18 cellular contexts compared by ENCODE assay signal in genomic region chr2:82494744-82495143, GRCh38.
DNase-seq lines count a peak whose midpoint lies in the region; ATAC-seq and TF ChIP-seq lines count a peak whose summit lies in the region.
"Had no signal": no experiment of that assay in that cellular context is flagged by ENCODE, and none has a peak within 500 bp of the region (broad histone marks: within the 10 kb centered on the region; RNA-seq: fewer than 3 reads in every experiment).

No MANE protein-coding gene starts in this region.

- H3K27me3 ChIP-seq in esophagus muscularis mucosa, result no peaks in the 10 kb centered on the region
- no peaks in the 10 kb centered on the region for H3K27me3 ChIP-seq in left ventricle myocardium inferior (ENCODE audit: low read depth)

- DNase-seq in Right ventricle myocardium inferior (ENCODE audit: missing footprints) (no peak), cardiac septum (ENCODE audit: low spot score) (no peak), esophagus muscularis mucosa (ENCODE audit: extremely low spot score) (no peak), left ventricle myocardium inferior (no peak), pons (ENCODE audit: low spot score) (peak; percentile 6), UCSD-AML1 (lab: John Stamatoyannopoulos, UW; ENCODE audit: unreplicated experiment) (no peak), retina (no peak), OCI-LY7 (ENCODE audit: low spot score) (no peak)
- DNase-seq: AML-193; Caco-2; CD4-positive, alpha-beta T cell; DMS79; GDM1; HCEC 1CT had no signal

- no peak overlapping the region for H3K4me3 ChIP-seq in esophagus muscularis mucosa
- H3K4me3 ChIP-seq in left ventricle myocardium inferior, result no peak overlapping the region
- no peak overlapping the region for H3K4me3 ChIP-seq in OCI-LY7 (ENCODE audit: low read depth, low read length, poor library complexity, severe bottlenecking)
- H3K4me3 ChIP-seq: A549, GM23338 had no signal

- H3K4me1 ChIP-seq in esophagus muscularis mucosa (peaks cover 0 to 14% (median 4%) of the 10 kb centered on the region in 4 donors), left ventricle myocardium inferior (peaks cover 4% of the 10 kb centered on the region), OCI-LY7 (ENCODE audit: insufficient read depth, low read length, poor library complexity, severe bottlenecking) (no peaks in the 10 kb centered on the region)
- H3K4me1 ChIP-seq: A549, Caco-2 had no signal

- TF ChIP-seq POLR2A in esophagus muscularis mucosa (IDR thresholded peaks at IDR 0.05; ENCODE audit: low read depth), result no peak

- H2AFZ ChIP-seq in OCI-LY7 (ENCODE audit: low read length), result no peak overlapping the region
- H2AFZ ChIP-seq: GM23338 had no signal

- TF ChIP-seq EP300 in esophagus muscularis mucosa (IDR thresholded peaks at IDR 0.05), result no peak

- no peak for TF ChIP-seq CTCF in esophagus muscularis mucosa (IDR thresholded peaks at IDR 0.05)
- TF ChIP-seq CTCF in left ventricle myocardium inferior (IDR thresholded peaks at IDR 0.05; ENCODE audit: borderline replicate concordance), result no peak
- TF ChIP-seq CTCF in OCI-LY7 (conservative IDR thresholded peaks at IDR 0.05; ENCODE audit: low read length), result no peak

- no peak overlapping the region for H3K4me2 ChIP-seq in OCI-LY7 (ENCODE audit: low read length)
- H3K4me2 ChIP-seq: A549, GM23338 had no signal

- H3K27ac ChIP-seq in esophagus muscularis mucosa (replicated peaks in 1 of 4) (peak overlapping the region; percentile 50 to 69 (median 53)), left ventricle myocardium inferior (replicated peaks) (peak overlapping the region; percentile 83), OCI-LY7 (ENCODE audit: low read depth, low read length, poor library complexity, severe bottlenecking) (no peak overlapping the region)
- H3K27ac ChIP-seq: 22Rv1, A549, C4-2B had no signal

- H3K36me3 ChIP-seq in esophagus muscularis mucosa (no peaks in the 10 kb centered on the region), left ventricle myocardium inferior (no peaks in the 10 kb centered on the region), OCI-LY7 (ENCODE audit: insufficient read depth, low read length) (no peaks in the 10 kb centered on the region)

- no peaks in the 10 kb centered on the region for H3K79me2 ChIP-seq in OCI-LY7 (ENCODE audit: insufficient read depth, low read depth, low read length)

- peak; percentile 87 for ATAC-seq in Right ventricle myocardium inferior
- ATAC-seq: A549, GM23338 had no signal

- CTCF ChIA-PET in OCI-LY7 (lab: Charles Lee; ENCODE audit: unreplicated experiment), result no interaction called here

- POLR2A ChIA-PET in OCI-LY7 (lab: Charles Lee), result no interaction called here

- no peaks in the 10 kb centered on the region for H3K9me2 ChIP-seq in OCI-LY7 (ENCODE audit: insufficient read depth, low read length)

- 34% methylated on average over 5 of the region's 5 CpGs for WGBS in esophagus muscularis mucosa

- BruUV-seq in OCI-LY7 (replicated peaks; lab: Mats Ljungman, UMichigan), result no TSS peak

- H3K9me3 ChIP-seq in esophagus muscularis mucosa (peaks cover 0 to 4% (median 0%) of the 10 kb centered on the region in 4 donors), left ventricle myocardium inferior (replicated peaks) (peaks cover 20% of the 10 kb centered on the region), OCI-LY7 (ENCODE audit: low read length) (no peaks in the 10 kb centered on the region)
- H3K9me3 ChIP-seq: Caco-2 had no signal

- intact Hi-C loops in Right ventricle myocardium inferior (cut with DNase I), result no loop called here
- intact Hi-C loops in cardiac septum (cut with DNase I), result no loop called here
- intact Hi-C loops in esophagus muscularis mucosa (cut with DNase I), result no loop called here
- intact Hi-C loops in left ventricle myocardium inferior (cut with micrococcal nuclease), result no loop called here
- intact Hi-C loops in OCI-LY7 (cut with micrococcal nuclease; ENCODE audit: unreplicated experiment), result no loop called here

- no peaks in the 10 kb centered on the region for H4K20me1 ChIP-seq in OCI-LY7 (ENCODE audit: insufficient read depth, low read length)
